In the genomic region with DNA sequence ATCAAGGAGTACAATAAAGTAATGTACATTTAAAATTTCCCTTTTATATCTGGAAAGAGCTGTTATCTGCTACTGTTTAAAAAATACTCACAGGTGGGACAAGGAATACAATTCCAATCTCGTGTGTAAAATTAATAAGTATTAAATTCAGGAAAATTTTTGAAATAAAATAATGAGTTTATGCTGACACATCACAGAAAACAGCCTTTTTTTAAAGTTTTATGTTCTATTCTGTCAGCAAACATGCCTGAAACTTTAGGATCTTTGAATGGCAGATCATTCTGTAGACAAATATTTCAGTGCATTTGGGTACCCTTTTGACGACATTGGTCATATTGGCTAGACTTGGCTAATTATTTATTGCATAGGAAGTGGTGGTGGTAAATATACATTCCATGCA, we compare ENCODE assay signal across 35 cellular contexts.
"Had no signal": no experiment of that assay in that cellular context is flagged by ENCODE, and none has a peak within 500 bp of the region (broad histone marks: within the 10 kb centered on the region; RNA-seq: fewer than 3 reads in every experiment).

No MANE protein-coding gene starts in this region.

- H3K27me3 ChIP-seq: MG63 had no signal

- DNase-seq: Karpas-422, Kasumi-1, MG63, MM.1S, MV-4-11, NCI-H1048, NCI-H1092, NCI-H1092 treated with DMSO at 0.1 percent for 48 hours, NCI-H1105, NCI-H1105 treated with DMSO at 0.1 percent for 48 hours, NCI-H1417, NCI-H1417 treated with DMSO at 0.1 percent for 48 hours, NCI-H1436, NCI-H1436 treated with DMSO at 0.1 percent for 48 hours, NCI-H146, NCI-H1694, NCI-H1694 treated with DMSO at 0.1 percent for 48 hours, NCI-H187, NCI-H187 treated with DMSO at 0.1 percent for 48 hours, NCI-H1930, NCI-H2029, NCI-H2029 treated with DMSO at 0.1 percent for 48 hours, NCI-H2081, NCI-H2081 treated with DMSO at 0.1 percent for 48 hours, NCI-H2107, NCI-H2171, NCI-H2171 treated with DMSO at 0.1 percent for 48 hours, NCI-H2227 treated with DMSO at 0.1 percent for 48 hours, NCI-H226, NCI-H345, NCI-H446, NCI-H446 treated with DMSO at 0.1 percent for 48 hours, NCI-H510A, NCI-H524, NCI-H524 treated with DMSO at 0.1 percent for 48 hours had no signal

- H3K36me3 ChIP-seq: MG63 had no signal

- H3K4me3 ChIP-seq: MG63 had no signal

- H3K9me3 ChIP-seq: MG63 had no signal
